Comparison of ENCODE assay signal across 7 cellular contexts in genomic region chr12:63584421-63584820, GRCh38.
DNase-seq lines count a peak whose midpoint lies in the region; ATAC-seq, FAIRE-seq and TF ChIP-seq lines count a peak whose summit lies in the region.
"Not testable (repeated sequence)": the region's sequence is repeated elsewhere in the genome, so short reads cannot be mapped to it uniquely, and the experiment has no call there.

No MANE protein-coding gene starts in this region.

- not testable (repeated sequence) for H4K20me1 ChIP-seq in astrocyte (ENCODE audit: insufficient read depth, low read length)

- H3K4me1 ChIP-seq in astrocyte (ENCODE audit: insufficient read depth, low read length); foreskin keratinocyte: not testable (repeated sequence)

- not testable (repeated sequence) for H3K9me3 ChIP-seq in astrocyte (ENCODE audit: insufficient read depth, low read depth, low read length)

- not testable (repeated sequence) for FAIRE-seq in astrocyte (lab: Jason Lieb, UNC)

- H3K4me2 ChIP-seq in astrocyte (ENCODE audit: low read length), result not testable (repeated sequence)

- not testable (repeated sequence) for H3K36me3 Mint-ChIP-seq in astrocyte (ENCODE audit: low read depth, unreplicated experiment)

- ATAC-seq in foreskin keratinocyte, result peak; percentile 99

- not testable (repeated sequence) for H3K4me3 Mint-ChIP-seq in astrocyte (ENCODE audit: unreplicated experiment)

- H3K79me2 ChIP-seq in astrocyte (ENCODE audit: insufficient read depth, low read length), result not testable (repeated sequence)

- H3K9ac ChIP-seq in astrocyte (ENCODE audit: low read length), result not testable (repeated sequence)

- DNase-seq in EH (ENCODE audit: low read depth), result peak; percentile 36
- DNase-seq in HT1080 (ENCODE audit: low read depth), result peak; percentile 64
- peak; percentile 53 for DNase-seq in RKO (ENCODE audit: low spot score)
- peak; percentile 46 for DNase-seq in astrocyte (ENCODE audit: low read depth)
- DNase-seq in choroid plexus epithelial cell (ENCODE audit: low read depth), result peak; percentile 19
- peak; percentile 28 to 73 for DNase-seq in foreskin keratinocyte
- DNase-seq in kidney tubule cell (ENCODE audit: low spot score), result peak; percentile 49

- H3K27ac Mint-ChIP-seq in astrocyte (ENCODE audit: unreplicated experiment), result not testable (repeated sequence)

- not testable (repeated sequence) for H3K4me1 Mint-ChIP-seq in astrocyte (ENCODE audit: low read depth, unreplicated experiment)

- H3K9me3 Mint-ChIP-seq in astrocyte (ENCODE audit: unreplicated experiment), result not testable (repeated sequence)

- not testable (repeated sequence) for H3K27me3 ChIP-seq in astrocyte (ENCODE audit: insufficient read depth, low read length); foreskin keratinocyte

- not testable (repeated sequence) for H2AFZ ChIP-seq in astrocyte (ENCODE audit: low read depth, low read length)

- H3K4me3 ChIP-seq in astrocyte (ENCODE audit: insufficient read depth, low read depth, low read length); choroid plexus epithelial cell (ENCODE audit: low read depth, low read length): not testable (repeated sequence)

- not testable (repeated sequence) for H3K36me3 ChIP-seq in astrocyte (ENCODE audit: insufficient read depth, low read length)

- not testable (repeated sequence) for H3K27me3 Mint-ChIP-seq in astrocyte (ENCODE audit: low read depth, unreplicated experiment)

- not testable (repeated sequence) for TF ChIP-seq CTCF in astrocyte (IDR thresholded peaks at IDR 0.05; ENCODE audit: insufficient read depth, low read depth, low read length); choroid plexus epithelial cell (conservative IDR thresholded peaks at IDR 0.05; ENCODE audit: low read depth, low read length); foreskin keratinocyte (conservative IDR thresholded peaks at IDR 0.05)

- not testable (repeated sequence) for H3K27ac ChIP-seq in astrocyte (ENCODE audit: low read depth, low read length); foreskin keratinocyte
